Comparison of ENCODE assay signal across 8 cellular contexts in the genomic region with DNA sequence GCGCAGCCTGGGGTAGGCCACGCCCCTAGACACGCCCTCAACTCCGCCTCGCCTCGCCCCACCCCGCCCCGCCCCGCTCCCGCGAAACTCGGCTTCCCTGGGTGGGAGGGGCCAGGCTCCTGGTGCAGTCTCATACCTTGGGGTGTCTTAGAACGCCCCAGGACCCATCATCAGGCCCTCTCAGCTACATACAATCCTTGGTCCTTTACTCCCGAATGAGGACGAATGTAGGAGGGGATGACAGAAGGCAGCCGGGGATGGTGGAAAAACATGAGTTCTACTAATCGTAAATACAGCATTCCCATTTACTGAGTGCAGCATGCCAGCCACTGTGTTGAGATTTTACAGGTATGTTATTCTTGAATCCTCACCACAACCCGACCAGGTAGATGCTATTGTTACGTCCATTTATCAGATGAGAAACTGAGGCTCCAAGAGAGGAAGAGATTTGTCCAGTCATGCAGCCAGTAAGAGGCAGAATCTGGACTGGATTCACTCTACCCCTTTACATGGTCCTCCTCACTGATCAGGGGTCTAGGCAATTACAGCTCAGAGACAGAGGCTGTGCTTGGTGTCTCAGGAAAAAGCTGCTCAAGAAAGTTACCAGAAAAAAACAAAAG. TPM values are rescaled to one million over a fixed set of nuclear protein-coding genes. Genes with fewer than 3 reads are reported as not detected.
DNase-seq lines count a peak whose midpoint lies in the region; ATAC-seq, FAIRE-seq and TF ChIP-seq lines count a peak whose summit lies in the region.

No MANE protein-coding gene starts in this region.

- H3K27ac ChIP-seq in layer of hippocampus (ENCODE audit: low read depth, low read length): peak overlapping the region; percentile 6
- peak overlapping the region in 1 of 2 donors; percentile 47 for H3K27ac ChIP-seq in testis

- peak overlapping the region; percentile 47 to 62 for H3K4me3 ChIP-seq in testis

- no peak for TF ChIP-seq POLR2A in testis (IDR thresholded peaks at IDR 0.05)

- no peak for ATAC-seq in activated CD8-positive, alpha-beta memory T cell treated with anti-CD3 and anti-CD28 coated beads, Interleukin-2, amount 10 ng/mL, durations not matched to agents 7 days and 5 days
- ATAC-seq in GM21367 (IDR thresholded peaks at IDR 0.05; ENCODE audit: unreplicated experiment): no peak

- no peak for DNase-seq in activated CD8-positive, alpha-beta memory T cell treated with anti-CD3 and anti-CD28 coated beads, Interleukin-2, amount 10 ng/mL, durations not matched to agents 7 days and 5 days
- no peak for DNase-seq in activated CD8-positive, alpha-beta memory T cell treated with anti-CD3 and anti-CD28 coated beads, Interleukin-2, amount 50 U/mL, for 48 hours
- no peak for DNase-seq in testis
- no peak for DNase-seq in activated CD4-positive, CD25-positive, alpha-beta regulatory T cell (lab: John Stamatoyannopoulos, UW)
- DNase-seq in RCC 7860 (ENCODE audit: low spot score): no peak

- no peaks in the 10 kb centered on the region for H3K9me3 Mint-ChIP-seq in activated CD8-positive, alpha-beta memory T cell treated with anti-CD3 and anti-CD28 coated beads, Interleukin-2, amount 10 ng/mL, durations not matched to agents 7 days and 5 days (ENCODE audit: low read depth)
- no peaks in the 10 kb centered on the region for H3K9me3 Mint-ChIP-seq in activated naive CD8-positive, alpha-beta T cell (ENCODE audit: low read depth)

- no peaks in the 10 kb centered on the region for H3K9me3 ChIP-seq in testis

- intact Hi-C loops in testis (cut with DNase I; ENCODE audit: low total_unique reads): no loop called here

- H3K4me3 Mint-ChIP-seq in activated CD8-positive, alpha-beta memory T cell treated with anti-CD3 and anti-CD28 coated beads, Interleukin-2, amount 10 ng/mL, durations not matched to agents 7 days and 5 days: peak overlapping the region; percentile 85
- H3K4me3 Mint-ChIP-seq in activated naive CD8-positive, alpha-beta T cell: peak overlapping the region; percentile 85

- WGBS in testis, 2 donors: 6 to 17% methylated on average over 6 to 19 of the region's 19 CpGs

- no peak for FAIRE-seq in RCC 7860 (lab: Jason Lieb, UNC)

- H3K4me1 Mint-ChIP-seq in activated CD8-positive, alpha-beta memory T cell treated with anti-CD3 and anti-CD28 coated beads, Interleukin-2, amount 10 ng/mL, durations not matched to agents 7 days and 5 days: peaks cover 76% of the 10 kb centered on the region
- peaks cover 72% of the 10 kb centered on the region for H3K4me1 Mint-ChIP-seq in activated naive CD8-positive, alpha-beta T cell (ENCODE audit: low read depth)

- no peak for TF ChIP-seq CTCF in testis (IDR thresholded peaks at IDR 0.05)

- H3K4me1 ChIP-seq in testis: peaks cover 7% of the 10 kb centered on the region

- CTCF ChIA-PET in activated CD8-positive, alpha-beta memory T cell treated with anti-CD3 and anti-CD28 coated beads, Interleukin-2, amount 10 ng/mL, durations not matched to agents 7 days and 5 days (lab: Charles Lee): interaction anchor here (0.7 to 5.7 kb wide), 12 partner anchors 8 to 346 kb away, joined by 3 to 50 read pairs (median 5); a partner anchor contains a TSS

- no peaks in the 10 kb centered on the region for H3K36me3 ChIP-seq in testis (ENCODE audit: low read depth, missing control alignments)

- peak overlapping the region; percentile 88 for H3K27ac Mint-ChIP-seq in activated CD8-positive, alpha-beta memory T cell treated with anti-CD3 and anti-CD28 coated beads, Interleukin-2, amount 10 ng/mL, durations not matched to agents 7 days and 5 days
- H3K27ac Mint-ChIP-seq in activated naive CD8-positive, alpha-beta T cell: peak overlapping the region; percentile 91

- H3K27me3 ChIP-seq in layer of hippocampus (ENCODE audit: control insufficient read depth, insufficient read depth, low read length): peaks cover 2% of the 10 kb centered on the region
- no peaks in the 10 kb centered on the region for H3K27me3 ChIP-seq in testis

- no peaks in the 10 kb centered on the region for H3K27me3 Mint-ChIP-seq in activated CD8-positive, alpha-beta memory T cell treated with anti-CD3 and anti-CD28 coated beads, Interleukin-2, amount 10 ng/mL, durations not matched to agents 7 days and 5 days
- H3K27me3 Mint-ChIP-seq in activated naive CD8-positive, alpha-beta T cell: no peaks in the 10 kb centered on the region

- peaks cover 52% of the 10 kb centered on the region for H3K36me3 Mint-ChIP-seq in activated CD8-positive, alpha-beta memory T cell treated with anti-CD3 and anti-CD28 coated beads, Interleukin-2, amount 10 ng/mL, durations not matched to agents 7 days and 5 days
- H3K36me3 Mint-ChIP-seq in activated naive CD8-positive, alpha-beta T cell: peaks cover 4% of the 10 kb centered on the region

RNA-seq across cellular contexts. Expression of a gene that starts 6.8 kb away (rescaled TPM):
- total RNA-seq in activated CD8-positive, alpha-beta memory T cell treated with anti-CD3 and anti-CD28 coated beads, Interleukin-2, amount 10 ng/mL, durations not matched to agents 7 days and 5 days: 10 to 100 TPM; 75.2 to 87.8 TPM
- 1 to 10 TPM; 6.6 to 9.6 TPM for total RNA-seq in testis
- 8.8 TPM for polyA plus RNA-seq in testis (ENCODE audit: insufficient read depth, low read depth, low replicate concordance)

RNA-seq across cellular contexts. Expression of a gene that starts 14.2 kb away (rescaled TPM):
- total RNA-seq in activated CD8-positive, alpha-beta memory T cell treated with anti-CD3 and anti-CD28 coated beads, Interleukin-2, amount 10 ng/mL, durations not matched to agents 7 days and 5 days: 100 to 1,000 TPM; 120 to 128 TPM
- total RNA-seq in testis: 100 to 1,000 TPM; 136 to 163 TPM
- 77.1 TPM for polyA plus RNA-seq in testis (ENCODE audit: insufficient read depth, low read depth, low replicate concordance)

RNA-seq across cellular contexts. Expression of a gene that starts 31.0 kb away (rescaled TPM):
- total RNA-seq in activated CD8-positive, alpha-beta memory T cell treated with anti-CD3 and anti-CD28 coated beads, Interleukin-2, amount 10 ng/mL, durations not matched to agents 7 days and 5 days: 100 to 1,000 TPM; 109 to 117 TPM
- 100 to 1,000 TPM in 1 of 2 donors, 10 to 100 TPM in 1; 99.3 to 105 TPM for total RNA-seq in testis
- polyA plus RNA-seq in testis (ENCODE audit: insufficient read depth, low read depth, low replicate concordance): 37.9 TPM

RNA-seq across cellular contexts. Expression of a gene that starts 36.6 kb away (rescaled TPM):
- 10 to 100 TPM; 24.1 to 26.8 TPM for total RNA-seq in activated CD8-positive, alpha-beta memory T cell treated with anti-CD3 and anti-CD28 coated beads, Interleukin-2, amount 10 ng/mL, durations not matched to agents 7 days and 5 days
- 10 to 100 TPM; 28.7 to 32.0 TPM for total RNA-seq in testis
- 30.4 TPM for polyA plus RNA-seq in testis (ENCODE audit: insufficient read depth, low read depth, low replicate concordance)

RNA-seq across cellular contexts. Expression of a gene that starts 55.8 kb away (rescaled TPM):
- 1 to 10 TPM; 1.2 to 5.2 TPM for total RNA-seq in activated CD8-positive, alpha-beta memory T cell treated with anti-CD3 and anti-CD28 coated beads, Interleukin-2, amount 10 ng/mL, durations not matched to agents 7 days and 5 days
- total RNA-seq in testis: 10 to 100 TPM; 25.0 to 32.7 TPM
- 46.2 TPM for polyA plus RNA-seq in testis (ENCODE audit: insufficient read depth, low read depth, low replicate concordance)

Comparison
In these comparisons a context has a peak if more than half of its experiments do, and no peak if none do; other contexts are left out.
1. RNA of a gene that starts 6.8 kb away (total RNA-seq): 75.2 to 87.8 TPM in activated CD8-positive, alpha-beta memory T cell treated with anti-CD3 and anti-CD28 coated beads, Interleukin-2, amount 10 ng/mL, durations not matched to agents 7 days and 5 days; 6.6 to 9.6 TPM in testis; every median in the first group is over 4 times any median in the second.